ENCODE assay signal across 8 cellular contexts in the genomic region with DNA sequence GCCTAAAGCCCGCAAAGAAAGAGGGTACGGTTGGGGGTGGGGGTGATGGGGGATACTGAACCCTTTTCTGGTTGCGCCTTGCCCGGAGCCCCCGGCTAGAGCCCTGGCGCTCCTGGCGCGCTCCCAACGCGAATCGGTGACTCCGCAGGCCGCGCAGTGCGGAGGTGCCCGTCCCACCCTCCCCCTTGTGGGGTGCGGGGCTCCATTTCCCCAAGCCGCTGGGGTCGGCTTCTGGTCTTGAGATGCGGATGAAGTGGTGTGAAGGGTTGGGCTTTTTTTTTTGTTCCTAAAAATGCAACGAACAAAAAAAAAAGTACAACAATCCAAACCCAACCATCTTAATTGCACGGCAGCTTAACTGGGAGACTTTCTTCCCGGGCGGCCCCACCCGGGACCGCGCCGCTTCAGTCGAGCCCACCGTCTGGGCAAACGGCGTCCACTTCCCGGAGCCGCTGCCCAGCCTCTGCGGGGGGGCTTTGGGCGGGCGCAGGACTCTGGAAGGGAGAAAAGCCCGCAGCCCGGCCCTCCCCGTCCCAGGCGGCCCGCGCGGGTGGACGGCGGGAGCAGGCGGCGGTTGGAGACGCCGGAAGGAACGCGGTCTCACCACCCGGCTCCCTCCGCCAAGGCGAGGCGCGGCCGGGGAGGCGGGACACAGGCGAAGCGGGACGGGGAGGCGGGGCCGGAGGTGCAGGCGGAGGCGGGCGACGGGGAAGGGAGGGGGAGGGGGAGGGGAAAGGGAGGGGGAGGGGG. TPM values are rescaled to one million over a fixed set of nuclear protein-coding genes. Genes with fewer than 3 reads are reported as not detected.
DNase-seq lines count a peak whose midpoint lies in the region; ATAC-seq and TF ChIP-seq lines count a peak whose summit lies in the region.

No MANE protein-coding gene starts in this region.

- peak overlapping the region; percentile 95 for H2AFZ ChIP-seq in neuron (ENCODE audit: low read depth, low read length)

- DNase-seq in DMS 273 treated with DMSO at 0.1 percent for 48 hours (lab: John Stamatoyannopoulos, UW) (peak; percentile 7), SIG-M5 treated with dmso at 0.1 percent for 504 hours (lab: John Stamatoyannopoulos, UW; ENCODE audit: unreplicated experiment) (peak; percentile 84), foreskin keratinocyte (peak; percentile 58 to 76), stomach (peak; percentile 95)
- DNase-seq in activated gamma-delta T cell treated with anti-CD3 and anti-CD28 coated beads, Interleukin-2, amount 50 U/mL, for 16 hours (ENCODE audit: low read depth) = peak; percentile 73

- TF ChIP-seq POLR2A in stomach (IDR thresholded peaks at IDR 0.05) = peak in 2 of 4 donors; percentile 27 to 46

- H3K4me3 ChIP-seq in neuron (ENCODE audit: low read length) (peak overlapping the region; percentile 44), stomach (peak overlapping the region; percentile 57 to 86 (median 82))

- TF ChIP-seq EP300 in Ishikawa (IDR thresholded peaks at IDR 0.05; ENCODE audit: borderline replicate concordance) (no peak), stomach (IDR thresholded peaks at IDR 0.05) (no peak)

- no peak for TF ChIP-seq CTCF in foreskin keratinocyte (conservative IDR thresholded peaks at IDR 0.05)
- no peak for TF ChIP-seq CTCF in stomach (IDR thresholded peaks at IDR 0.05)

- H3K4me1 ChIP-seq in foreskin keratinocyte (peaks cover 3% of the 10 kb centered on the region), neuron (ENCODE audit: insufficient read depth, low read length) (peaks cover 17% of the 10 kb centered on the region), stomach (peaks cover 19 to 46% (median 39%) of the 10 kb centered on the region in 4 donors)

- ATAC-seq in GM21515 (IDR thresholded peaks at IDR 0.05; ENCODE audit: unreplicated experiment) (peak; percentile 53), foreskin keratinocyte (peak; percentile 78)

- H3K27me3 ChIP-seq in foreskin keratinocyte (no peaks in the 10 kb centered on the region), neuron (ENCODE audit: insufficient read depth, low read length) (no peaks in the 10 kb centered on the region), stomach (no peaks in the 10 kb centered on the region)

- 0 to 2% (median 1%) methylated on average over 21 to 59 of the region's 68 CpGs for WGBS in stomach, 5 donors

- H3K9me3 ChIP-seq in neuron (ENCODE audit: low read length) (no peaks in the 10 kb centered on the region), stomach (no peaks in the 10 kb centered on the region)

- TF ChIP-seq RAD21 in Ishikawa (IDR thresholded peaks at IDR 0.05; ENCODE audit: low read depth) = no peak

- peaks cover 26% of the 10 kb centered on the region for H3K36me3 ChIP-seq in neuron (ENCODE audit: insufficient read depth, low read length)
- peaks cover 0 to 15% (median 12%) of the 10 kb centered on the region in 4 donors for H3K36me3 ChIP-seq in stomach

- H3K27ac ChIP-seq in foreskin keratinocyte = peak overlapping the region; percentile 99
- peak overlapping the region; percentile 94 to 100 (median 99) for H3K27ac ChIP-seq in stomach

- intact Hi-C loops in stomach (cut with DNase I; ENCODE audit: low total_unique reads) = no loop called here

TF ChIP-seq in Ishikawa, 13 proteins besides CTCF, POLR2A, EP300 and RAD21:
- no peak for TF ChIP-seq TEAD4 (IDR thresholded peaks at IDR 0.05)
- TF ChIP-seq, protein P1, sequence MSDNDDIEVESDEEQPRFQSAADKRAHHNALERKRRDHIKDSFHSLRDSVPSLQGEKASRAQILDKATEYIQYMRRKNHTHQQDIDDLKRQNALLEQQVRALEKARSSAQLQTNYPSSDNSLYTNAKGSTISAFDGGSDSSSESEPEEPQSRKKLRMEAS (IDR thresholded peaks at IDR 0.05) = peak; percentile 69
- TF ChIP-seq, protein P2, sequence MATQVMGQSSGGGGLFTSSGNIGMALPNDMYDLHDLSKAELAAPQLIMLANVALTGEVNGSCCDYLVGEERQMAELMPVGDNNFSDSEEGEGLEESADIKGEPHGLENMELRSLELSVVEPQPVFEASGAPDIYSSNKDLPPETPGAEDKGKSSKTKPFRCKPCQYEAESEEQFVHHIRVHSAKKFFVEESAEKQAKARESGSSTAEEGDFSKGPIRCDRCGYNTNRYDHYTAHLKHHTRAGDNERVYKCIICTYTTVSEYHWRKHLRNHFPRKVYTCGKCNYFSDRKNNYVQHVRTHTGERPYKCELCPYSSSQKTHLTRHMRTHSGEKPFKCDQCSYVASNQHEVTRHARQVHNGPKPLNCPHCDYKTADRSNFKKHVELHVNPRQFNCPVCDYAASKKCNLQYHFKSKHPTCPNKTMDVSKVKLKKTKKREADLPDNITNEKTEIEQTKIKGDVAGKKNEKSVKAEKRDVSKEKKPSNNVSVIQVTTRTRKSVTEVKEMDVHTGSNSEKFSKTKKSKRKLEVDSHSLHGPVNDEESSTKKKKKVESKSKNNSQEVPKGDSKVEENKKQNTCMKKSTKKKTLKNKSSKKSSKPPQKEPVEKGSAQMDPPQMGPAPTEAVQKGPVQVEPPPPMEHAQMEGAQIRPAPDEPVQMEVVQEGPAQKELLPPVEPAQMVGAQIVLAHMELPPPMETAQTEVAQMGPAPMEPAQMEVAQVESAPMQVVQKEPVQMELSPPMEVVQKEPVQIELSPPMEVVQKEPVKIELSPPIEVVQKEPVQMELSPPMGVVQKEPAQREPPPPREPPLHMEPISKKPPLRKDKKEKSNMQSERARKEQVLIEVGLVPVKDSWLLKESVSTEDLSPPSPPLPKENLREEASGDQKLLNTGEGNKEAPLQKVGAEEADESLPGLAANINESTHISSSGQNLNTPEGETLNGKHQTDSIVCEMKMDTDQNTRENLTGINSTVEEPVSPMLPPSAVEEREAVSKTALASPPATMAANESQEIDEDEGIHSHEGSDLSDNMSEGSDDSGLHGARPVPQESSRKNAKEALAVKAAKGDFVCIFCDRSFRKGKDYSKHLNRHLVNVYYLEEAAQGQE (IDR thresholded peaks at IDR 0.05; ENCODE audit: low read depth) = no peak
- no peak for TF ChIP-seq NFIC (IDR thresholded peaks at IDR 0.05)
- no peak; the same call in 1 of the 2 replicates for TF ChIP-seq TCF12 (IDR thresholded peaks at IDR 0.05; ENCODE audit: low read depth)
- TF ChIP-seq EGR1 (IDR thresholded peaks at IDR 0.05) = no peak
- no peak for TF ChIP-seq CEBPB (IDR thresholded peaks at IDR 0.05)
- peak; percentile 38; the same call in 1 of the 2 replicates for TF ChIP-seq YY1 (IDR thresholded peaks at IDR 0.05; ENCODE audit: low read depth)
- peak; percentile 55 for TF ChIP-seq TAF1 (IDR thresholded peaks at IDR 0.05; ENCODE audit: low read depth)
- 0 out of 2 replicates have a peak, but pooled peaks have one; percentile 37 for TF ChIP-seq ZBTB7A (IDR thresholded peaks at IDR 0.05; ENCODE audit: low read depth)
- no peak for TF ChIP-seq FOXM1 (IDR thresholded peaks at IDR 0.05; ENCODE audit: borderline replicate concordance, low read depth)
- no peak for TF ChIP-seq CREB1 (IDR thresholded peaks at IDR 0.05; ENCODE audit: low read depth)
- TF ChIP-seq, protein P3, sequence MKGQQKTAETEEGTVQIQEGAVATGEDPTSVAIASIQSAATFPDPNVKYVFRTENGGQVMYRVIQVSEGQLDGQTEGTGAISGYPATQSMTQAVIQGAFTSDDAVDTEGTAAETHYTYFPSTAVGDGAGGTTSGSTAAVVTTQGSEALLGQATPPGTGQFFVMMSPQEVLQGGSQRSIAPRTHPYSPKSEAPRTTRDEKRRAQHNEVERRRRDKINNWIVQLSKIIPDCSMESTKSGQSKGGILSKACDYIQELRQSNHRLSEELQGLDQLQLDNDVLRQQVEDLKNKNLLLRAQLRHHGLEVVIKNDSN (IDR thresholded peaks at IDR 0.05) = no peak

RNA-seq across cellular contexts. Expression of a gene that starts 0.5 kb away (rescaled TPM):
- 15.8 and 19.9 TPM in 2 replicates for total RNA-seq in foreskin keratinocyte
- polyA plus RNA-seq in foreskin keratinocyte = 13.6 and 14.7 TPM in 2 replicates
- 10 to 100 TPM in 4 of 5 donors, 1 to 10 TPM in 1; 4.1 to 23.7 (median 16.1) TPM for total RNA-seq in stomach
- polyA plus RNA-seq in stomach = 10 to 100 TPM in 1 of 3 donors, 1 to 10 TPM in 2; 7.5 to 18.6 (median 8.3) TPM

RNA-seq across cellular contexts. Expression of a gene that starts 18.9 kb away (rescaled TPM):
- total RNA-seq in foreskin keratinocyte (0.49 and 0.61 TPM in 2 replicates), stomach (1 to 10 TPM in 3 of 5 donors, not detected in 2; 1.2 to 5.0 (median 3.8) TPM)
- polyA plus RNA-seq in foreskin keratinocyte (0.18 and 0.21 TPM in 2 replicates), stomach (under 1 TPM in 2 of 3 donors, not detected in 1; 0.37 to 0.38 TPM)

Comparison
In these comparisons a context has a peak if more than half of its experiments do, and no peak if none do; other contexts are left out.
1. Peak in every context shown above with its lines: DNase-seq, ATAC-seq, H3K4me3 ChIP-seq and H3K27ac ChIP-seq.
2. DNase-seq: peak in every context shown above with its lines; median percentile 95 in stomach; 84 in SIG-M5 treated with dmso at 0.1 percent for 504 hours; 73 in activated gamma-delta T cell treated with anti-CD3 and anti-CD28 coated beads, Interleukin-2, amount 50 U/mL, for 16 hours; 67 in foreskin keratinocyte; 7 in DMS 273 treated with DMSO at 0.1 percent for 48 hours.